Comparison of ENCODE assay signal across 8 cellular contexts in the genomic region with DNA sequence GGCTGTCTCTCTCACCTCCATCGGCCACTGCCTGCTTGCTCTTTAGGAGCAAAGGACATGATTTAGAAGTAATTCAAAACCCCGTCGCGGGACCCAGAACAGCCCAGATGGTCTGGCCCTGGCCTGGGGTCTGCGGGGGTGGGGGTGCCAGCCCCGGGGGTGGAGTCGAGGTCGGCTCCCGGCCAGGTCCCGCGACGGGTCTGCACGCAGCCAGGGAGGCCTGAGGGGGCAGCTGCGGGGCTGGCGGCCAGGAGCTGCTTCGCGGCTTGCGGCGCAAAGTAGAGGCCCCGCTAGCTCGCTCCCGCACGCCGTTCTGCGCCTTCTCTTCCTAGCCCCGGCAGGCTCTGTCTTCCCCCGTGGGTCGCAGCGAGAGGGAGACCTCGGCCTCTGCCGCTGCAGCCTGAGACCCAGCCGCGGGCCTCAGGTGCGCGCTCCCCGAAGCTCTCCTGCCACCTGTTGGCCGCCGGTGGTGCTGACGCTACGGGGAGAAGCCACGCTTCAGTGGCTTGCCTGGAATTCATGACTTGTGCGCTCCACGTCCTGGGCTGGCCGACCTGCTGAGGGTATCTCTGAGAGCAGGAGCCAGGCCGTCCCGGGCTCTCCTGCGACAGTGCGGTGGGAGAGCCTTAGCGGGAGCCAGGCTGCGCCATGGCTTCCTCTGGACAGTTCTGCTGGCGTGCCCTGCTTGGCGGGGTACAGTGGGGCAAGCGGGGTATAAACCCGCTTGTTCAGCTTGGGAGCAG.
DNase-seq lines count a peak whose midpoint lies in the region; ATAC-seq and TF ChIP-seq lines count a peak whose summit lies in the region.

No MANE protein-coding gene starts in this region.

- in situ Hi-C loops in Caki2 (cut with HindIII; ENCODE audit: low pct_unique_long_range_greater_than_20kb, low sequenced_read_pairs): no loop called here

- peak; percentile 90 for TF ChIP-seq CTCF in osteocyte (IDR thresholded peaks at IDR 0.05)
- TF ChIP-seq CTCF in thoracic aorta (IDR thresholded peaks at IDR 0.05): peak; percentile 89

- H3K4me3 Mint-ChIP-seq in IgD-negative memory B cell (peak overlapping the region in 3 of 4 donors; percentile 74 to 91 (median 90)), osteocyte (ENCODE audit: unreplicated experiment) (peak overlapping the region; percentile 73)

- H3K4me1 Mint-ChIP-seq in IgD-negative memory B cell (peaks cover 0 to 5% (median 1%) of the 10 kb centered on the region in 3 donors), osteocyte (ENCODE audit: unreplicated experiment) (peaks cover 6% of the 10 kb centered on the region)

- DNase-seq in Caki2 (ENCODE audit: low read depth) (peak; percentile 77), SHP77 (lab: John Stamatoyannopoulos, UW) (peak; percentile 84 to 90), germinal center (ENCODE audit: low spot score) (peak; percentile 76), osteocyte (ENCODE audit: extremely low spot score, unreplicated experiment) (peak; percentile 88), thoracic aorta (ENCODE audit: low spot score) (no peak)
- DNase-seq in activated naive CD4-positive, alpha-beta T cell (lab: John Stamatoyannopoulos, UW): peak; percentile 13 to 69 (median 48)

- peak overlapping the region; percentile 67 for H3K4me3 ChIP-seq in thoracic aorta

- no peak overlapping the region for H3K27ac ChIP-seq in thoracic aorta

- H3K27ac Mint-ChIP-seq in IgD-negative memory B cell: peak overlapping the region in 1 of 3 donors; percentile 27
- no peak overlapping the region for H3K27ac Mint-ChIP-seq in osteocyte (ENCODE audit: unreplicated experiment)

- peaks cover 2 to 3% (median 3%) of the 10 kb centered on the region in 3 donors for H3K9me3 Mint-ChIP-seq in IgD-negative memory B cell
- no peaks in the 10 kb centered on the region for H3K9me3 Mint-ChIP-seq in osteocyte (ENCODE audit: unreplicated experiment)

- H3K27me3 ChIP-seq in thoracic aorta (replicated peaks; ENCODE audit: insufficient read depth): no peaks in the 10 kb centered on the region

- no peaks in the 10 kb centered on the region for H3K36me3 ChIP-seq in thoracic aorta

- peaks cover 0 to 10% of the 10 kb centered on the region in 2 donors for H3K4me1 ChIP-seq in thoracic aorta (ENCODE audit: control insufficient read depth in 1 of 2, low read depth in 2 of 2)

- H3K27me3 Mint-ChIP-seq in IgD-negative memory B cell (peaks cover 19% of the 10 kb centered on the region), osteocyte (ENCODE audit: unreplicated experiment) (peaks cover 71% of the 10 kb centered on the region)

- peaks cover 1% of the 10 kb centered on the region for H3K36me3 Mint-ChIP-seq in IgD-negative memory B cell
- H3K36me3 Mint-ChIP-seq in osteocyte (ENCODE audit: unreplicated experiment): no peaks in the 10 kb centered on the region

- ATAC-seq in GM21367 (IDR thresholded peaks at IDR 0.05; ENCODE audit: unreplicated experiment) (peak; percentile 89), thoracic aorta (ENCODE audit: insufficient number of reproducible peaks, low FRiP score, low read depth) (peak; percentile 85)

- H3K9me3 ChIP-seq in thoracic aorta: no peaks in the 10 kb centered on the region
